In the genomic region with DNA sequence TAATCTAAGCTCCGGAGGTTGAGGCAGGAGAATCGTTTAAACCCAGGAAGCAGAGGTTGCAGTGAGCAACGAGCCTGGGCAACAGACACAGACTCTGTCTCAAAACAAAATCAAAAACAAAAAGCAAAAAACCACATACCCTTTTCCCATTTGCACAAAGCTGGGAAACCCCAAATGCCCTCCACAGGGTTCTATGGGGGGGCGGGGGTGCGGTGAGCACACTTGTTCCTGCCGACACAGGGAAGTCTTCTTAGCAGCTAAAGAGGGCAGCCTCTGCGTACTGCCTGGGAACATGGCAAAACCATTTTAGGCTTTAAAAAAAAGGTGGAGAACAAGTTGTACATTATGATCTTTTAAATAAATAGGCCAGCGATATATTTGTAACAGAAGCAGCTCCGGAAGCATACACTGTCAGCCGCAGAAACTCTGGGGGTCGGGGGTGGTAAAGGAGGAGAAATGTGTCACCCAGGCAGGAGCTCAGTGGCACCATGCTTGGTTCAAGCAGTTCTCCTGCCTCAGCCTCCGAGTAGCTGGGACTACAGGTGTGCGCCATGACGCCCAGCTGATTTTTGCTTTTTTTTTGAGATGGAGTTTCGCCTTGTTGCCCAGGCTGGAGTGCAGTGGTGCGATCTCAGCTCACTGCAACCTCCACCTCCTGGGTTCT, we compare ENCODE assay signal across 7 cellular contexts. TPM values are rescaled to one million over a fixed set of nuclear protein-coding genes. Genes with fewer than 3 reads are reported as not detected.
A peak's percentile ranks its signal among the peaks of the same experiment; 100 is the strongest.
DNase-seq lines count a peak whose midpoint lies in the region; ATAC-seq and TF ChIP-seq lines count a peak whose summit lies in the region.
"Not testable (repeated sequence)": the region's sequence is repeated elsewhere in the genome, so short reads cannot be mapped to it uniquely, and the experiment has no call there.

No MANE protein-coding gene starts in this region.

- not testable (repeated sequence) for H3K9me3 Mint-ChIP-seq in activated T-cell treated with anti-CD3 and anti-CD28 coated beads, Interleukin-2, amount 50 U/mL, for 24 hours; brain

- TF ChIP-seq EP300 in sigmoid colon (IDR thresholded peaks at IDR 0.05): not testable (repeated sequence)

- H3K4me2 ChIP-seq in DND-41 (ENCODE audit: insufficient read depth, low read length) (peak overlapping the region; percentile 80), Karpas-422 (ENCODE audit: low read depth, low read length, poor library complexity, severe bottlenecking) (peak overlapping the region; percentile 89), hepatocyte (peak overlapping the region; percentile 91)

- TF ChIP-seq POLR2A in sigmoid colon (IDR thresholded peaks at IDR 0.05): not testable (repeated sequence)

- peak; percentile 43 for ATAC-seq in DND-41 (ENCODE audit: insufficient read depth, low read depth)
- ATAC-seq in T-helper 17 cell: peak; percentile 35

- peak overlapping the region; percentile 97 for H3K27ac Mint-ChIP-seq in T-helper 17 cell
- H3K27ac Mint-ChIP-seq in activated T-cell treated with anti-CD3 and anti-CD28 coated beads, Interleukin-2, amount 50 U/mL, for 24 hours: peak overlapping the region; percentile 100
- peak overlapping the region in 2 of 5 experiments; percentile 43 to 63 for H3K27ac Mint-ChIP-seq in brain

- H3K27me3 ChIP-seq in DND-41 (ENCODE audit: insufficient read depth, low read length, poor library complexity); Karpas-422 (ENCODE audit: low read length); hepatocyte; sigmoid colon: not testable (repeated sequence)

- 77% methylated on average over 16 of the region's 16 CpGs for whole genome bisulfite sequencing in hepatocyte (ENCODE audit: low lambda C conversion rate, missing lambda C conversion rate)
- WGBS in sigmoid colon, 2 donors: 78 to 83% methylated on average over 16 of the region's 16 CpGs

- H3K9me2 ChIP-seq in Karpas-422 (replicated peaks; ENCODE audit: insufficient read depth, low read length); hepatocyte (replicated peaks; ENCODE audit: insufficient read depth): not testable (repeated sequence)

- H3K27ac ChIP-seq in DND-41 (ENCODE audit: low read length): peak overlapping the region; percentile 88
- H3K27ac ChIP-seq in Karpas-422 (ENCODE audit: low read length): peak overlapping the region; percentile 88
- not testable (repeated sequence) for H3K27ac ChIP-seq in hepatocyte
- H3K27ac ChIP-seq in sigmoid colon: peak overlapping the region in 3 of 4 donors; percentile 72 to 87 (median 87)

- H3K4me1 ChIP-seq in DND-41 (ENCODE audit: insufficient read depth, low read length) (peaks cover 82% of the 10 kb centered on the region), Karpas-422 (ENCODE audit: low read length) (peaks cover 64% of the 10 kb centered on the region), hepatocyte (ENCODE audit: insufficient read depth) (peaks cover 19% of the 10 kb centered on the region), sigmoid colon (peaks cover 0 to 81% (median 63%) of the 10 kb centered on the region in 4 donors)

- H2AFZ ChIP-seq in DND-41 (ENCODE audit: low read depth, low read length); Karpas-422 (ENCODE audit: low read length); hepatocyte: not testable (repeated sequence)

- H3K9ac ChIP-seq in DND-41 (ENCODE audit: low read depth, low read length): peak overlapping the region; percentile 77
- peak overlapping the region; percentile 50 for H3K9ac ChIP-seq in Karpas-422 (ENCODE audit: low read length)

- DNase-seq in DND-41 (peak; percentile 89), Karpas-422 (peak; percentile 44), T-helper 17 cell (peak; percentile 31 to 50 (median 33))
- not testable (repeated sequence) for DNase-seq in activated T-cell treated with anti-CD3 and anti-CD28 coated beads, Interleukin-2, amount 50 U/mL, for 24 hours; hepatocyte (ENCODE audit: low spot score); sigmoid colon

- H3K27me3 Mint-ChIP-seq in T-helper 17 cell; activated T-cell treated with anti-CD3 and anti-CD28 coated beads, Interleukin-2, amount 50 U/mL, for 24 hours: not testable (repeated sequence)
- H3K27me3 Mint-ChIP-seq in brain: peaks cover 12% of the 10 kb centered on the region

- H3K4me1 Mint-ChIP-seq in T-helper 17 cell (peaks cover 30% of the 10 kb centered on the region), brain (peaks cover 80% of the 10 kb centered on the region)
- peaks cover 64% of the 10 kb centered on the region for H3K4me1 Mint-ChIP-seq in activated T-cell treated with anti-CD3 and anti-CD28 coated beads, Interleukin-2, amount 50 U/mL, for 24 hours (ENCODE audit: low read depth)

- TF ChIP-seq CTCF in DND-41 (IDR thresholded peaks at IDR 0.05; ENCODE audit: borderline replicate concordance, extremely low read depth, low read length, poor library complexity, severe bottlenecking); brain (conservative IDR thresholded peaks at IDR 0.05); hepatocyte (IDR thresholded peaks at IDR 0.05; ENCODE audit: poor library complexity); sigmoid colon (IDR thresholded peaks at IDR 0.05): not testable (repeated sequence)

- H3K4me3 ChIP-seq in DND-41 (ENCODE audit: low read depth in 1 of 2, low read length in 2 of 2) (peak overlapping the region; percentile 30 to 93; a peak in 3 of 4 replicates), Karpas-422 (ENCODE audit: low read length) (peak overlapping the region; percentile 95), sigmoid colon (peak overlapping the region in 1 of 4 donors; percentile 5)
- not testable (repeated sequence) for H3K4me3 ChIP-seq in hepatocyte

- intact Hi-C loops in sigmoid colon (cut with DNase I): not testable (repeated sequence)

- peak overlapping the region; percentile 99 for H3K4me3 Mint-ChIP-seq in T-helper 17 cell
- H3K4me3 Mint-ChIP-seq in activated T-cell treated with anti-CD3 and anti-CD28 coated beads, Interleukin-2, amount 50 U/mL, for 24 hours: peak overlapping the region; percentile 98
- H3K4me3 Mint-ChIP-seq in brain: peak overlapping the region; percentile 64 to 96 (median 90)

- H3K79me2 ChIP-seq in DND-41 (ENCODE audit: insufficient read depth, low read length) (peaks cover 86% of the 10 kb centered on the region), Karpas-422 (ENCODE audit: low read length) (peaks cover 78% of the 10 kb centered on the region), hepatocyte (peaks cover 64% of the 10 kb centered on the region)

- peaks cover 52% of the 10 kb centered on the region for H3K36me3 ChIP-seq in DND-41 (ENCODE audit: insufficient read depth, low read length)
- peaks cover 45% of the 10 kb centered on the region for H3K36me3 ChIP-seq in Karpas-422 (ENCODE audit: insufficient read depth, low read length)
- H3K36me3 ChIP-seq in hepatocyte (replicated peaks; ENCODE audit: insufficient read depth, low read depth); sigmoid colon: not testable (repeated sequence)

- not testable (repeated sequence) for H3K9me3 ChIP-seq in DND-41 (ENCODE audit: insufficient read depth, low read length, severe bottlenecking); Karpas-422 (ENCODE audit: low read length); T-helper 17 cell (ENCODE audit: control insufficient read depth, low read length, poor library complexity, severe bottlenecking); hepatocyte (ENCODE audit: low read depth); sigmoid colon

- not testable (repeated sequence) for H3K36me3 Mint-ChIP-seq in T-helper 17 cell (ENCODE audit: low read depth)
- peaks cover 76% of the 10 kb centered on the region for H3K36me3 Mint-ChIP-seq in activated T-cell treated with anti-CD3 and anti-CD28 coated beads, Interleukin-2, amount 50 U/mL, for 24 hours (ENCODE audit: low read depth)
- H3K36me3 Mint-ChIP-seq in brain: peaks cover 17% of the 10 kb centered on the region

- peaks cover 71% of the 10 kb centered on the region for H4K20me1 ChIP-seq in DND-41 (ENCODE audit: insufficient read depth, low read length)
- H4K20me1 ChIP-seq in Karpas-422 (ENCODE audit: insufficient read depth, low read depth, low read length): peaks cover 70% of the 10 kb centered on the region
- not testable (repeated sequence) for H4K20me1 ChIP-seq in hepatocyte (ENCODE audit: insufficient read depth, poor library complexity, severe bottlenecking)

RNA-seq across cellular contexts. Expression of gene SLC7A5, which starts 3.3 kb away (rescaled TPM):
- total RNA-seq in Karpas-422 (2014; rRNA removed; shearing (Covaris generic); ENCODE audit: low replicate concordance): 163 and 177 TPM in 2 replicates
- total RNA-seq in T-helper 17 cell (10 to 100 TPM; 50.4 to 53.9 TPM), hepatocyte (20.4 and 29.3 TPM in 2 replicates), sigmoid colon (1 to 10 TPM; 2.9 to 8.1 (median 3.6) TPM)
- polyA plus RNA-seq in brain (ENCODE audit: insufficient read depth, low read depth, low replicate concordance) (101 TPM), hepatocyte (52.5 and 56.2 TPM in 2 replicates), sigmoid colon (10 to 100 TPM in 1 of 3 donors, 1 to 10 TPM in 1, under 1 TPM in 1; 0.60 to 44.5 (median 1.2) TPM)
